Comparison of ENCODE assay signal across 8 cellular contexts in the genomic region with DNA sequence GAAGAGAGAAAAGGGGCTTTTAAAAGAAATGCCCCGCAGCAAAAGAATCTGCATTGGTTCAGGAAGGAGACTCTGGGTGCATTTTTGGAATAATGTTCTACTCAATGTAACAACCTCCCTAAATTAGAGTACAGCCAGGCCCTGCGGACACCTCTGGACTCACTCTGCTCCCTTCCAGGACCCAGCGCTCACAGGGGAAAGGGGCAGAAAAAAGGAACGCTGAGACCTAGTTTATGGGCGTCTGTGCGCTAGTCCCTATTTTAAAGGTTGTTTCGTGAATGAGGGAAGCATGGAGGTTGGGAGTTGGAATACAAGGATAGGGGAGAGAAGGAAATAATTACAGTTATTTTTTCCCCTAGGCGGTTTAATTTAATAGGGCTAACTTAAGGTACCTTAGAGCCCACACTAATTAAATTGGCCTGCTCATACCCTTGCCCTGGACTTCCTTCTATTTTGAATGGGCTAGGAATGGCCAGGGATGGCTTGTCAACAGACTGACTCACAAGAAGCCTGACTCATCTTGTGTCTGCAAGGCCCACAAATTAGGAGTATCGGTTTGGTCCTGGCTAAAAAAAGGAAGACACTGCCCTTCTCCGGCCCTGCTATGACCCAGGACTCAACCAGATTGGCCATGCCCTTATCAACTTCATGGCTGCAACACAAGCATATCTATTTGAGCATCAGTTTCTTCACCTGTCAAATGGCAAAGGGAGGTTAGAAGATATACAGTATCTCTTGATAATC. TPM values are rescaled to one million over a fixed set of nuclear protein-coding genes. Genes with fewer than 3 reads are reported as not detected.
DNase-seq lines count a peak whose midpoint lies in the region; ATAC-seq lines count a peak whose summit lies in the region.

No MANE protein-coding gene starts in this region.

- H3K4me3 Mint-ChIP-seq in activated CD4-positive, alpha-beta T cell treated with anti-CD3 and anti-CD28 coated beads, Interleukin-2, amount 10 ng/mL, durations not matched to agents 24 days and 14 days, result peak overlapping the region; percentile 93
- peak overlapping the region; percentile 88 to 99 (median 94) for H3K4me3 Mint-ChIP-seq in naive thymus-derived CD8-positive, alpha-beta T cell

- peaks cover 53% of the 10 kb centered on the region for H3K4me1 Mint-ChIP-seq in activated CD4-positive, alpha-beta T cell treated with anti-CD3 and anti-CD28 coated beads, Interleukin-2, amount 10 ng/mL, durations not matched to agents 24 days and 14 days
- H3K4me1 Mint-ChIP-seq in naive thymus-derived CD8-positive, alpha-beta T cell, result peaks cover 37 to 57% (median 51%) of the 10 kb centered on the region in 4 donors

- peak overlapping the region; percentile 89 for H3K27ac ChIP-seq in effector memory CD4-positive, alpha-beta T cell (ENCODE audit: insufficient read depth, low read length, poor library complexity, severe bottlenecking)

- no peaks in the 10 kb centered on the region for H3K36me3 ChIP-seq in effector memory CD4-positive, alpha-beta T cell (ENCODE audit: control insufficient read depth, insufficient read depth, low read length)

- no peaks in the 10 kb centered on the region for H3K9me3 Mint-ChIP-seq in activated CD4-positive, alpha-beta T cell treated with anti-CD3 and anti-CD28 coated beads, Interleukin-2, amount 10 ng/mL, durations not matched to agents 24 days and 14 days
- H3K9me3 Mint-ChIP-seq in naive thymus-derived CD8-positive, alpha-beta T cell, result no peaks in the 10 kb centered on the region

- no peak for ATAC-seq in naive thymus-derived CD8-positive, alpha-beta T cell
- no peak for ATAC-seq in GM18511 (IDR thresholded peaks at IDR 0.05; ENCODE audit: unreplicated experiment)

- peaks cover 43% of the 10 kb centered on the region for H3K4me1 ChIP-seq in effector memory CD4-positive, alpha-beta T cell (ENCODE audit: control insufficient read depth, insufficient read depth, low read length, poor library complexity, severe bottlenecking)

- H3K27ac Mint-ChIP-seq in activated CD4-positive, alpha-beta T cell treated with anti-CD3 and anti-CD28 coated beads, Interleukin-2, amount 10 ng/mL, durations not matched to agents 24 days and 14 days, result peak overlapping the region; percentile 96
- H3K27ac Mint-ChIP-seq in naive thymus-derived CD8-positive, alpha-beta T cell, result peak overlapping the region; percentile 88 to 97 (median 93)

- peak; percentile 67 for DNase-seq in activated CD4-positive, alpha-beta T cell treated with anti-CD3 and anti-CD28 coated beads, Interleukin-2, amount 10 ng/mL, durations not matched to agents 24 days and 14 days
- DNase-seq in activated CD4-positive, alpha-beta T cell treated with anti-CD3 and anti-CD28 coated beads, Interleukin-2, amount 50 U/mL, for 4 hours, result no peak
- peak; percentile 27 for DNase-seq in RPMI8226
- no peak for DNase-seq in effector memory CD4-positive, alpha-beta T cell
- no peak for DNase-seq in naive thymus-derived CD8-positive, alpha-beta T cell
- DNase-seq in stimulated activated CD4-positive, alpha-beta T cell treated with anti-CD3 and anti-CD28 coated beads, Interleukin-4, amount 100 ng/mL, for 24 hours, result no peak
- DNase-seq in stimulated activated naive CD4-positive, alpha-beta T cell treated with Interleukin-2 at 50 U/mL for 16 hours (lab: John Stamatoyannopoulos, UW), result no peak

- no peak overlapping the region for H3K4me3 ChIP-seq in effector memory CD4-positive, alpha-beta T cell (ENCODE audit: insufficient read depth, low read depth, low read length, poor library complexity, severe bottlenecking)

- peaks cover 15% of the 10 kb centered on the region for H3K36me3 Mint-ChIP-seq in activated CD4-positive, alpha-beta T cell treated with anti-CD3 and anti-CD28 coated beads, Interleukin-2, amount 10 ng/mL, durations not matched to agents 24 days and 14 days (ENCODE audit: low read depth)
- peaks cover 0 to 6% (median 0%) of the 10 kb centered on the region in 3 donors for H3K36me3 Mint-ChIP-seq in naive thymus-derived CD8-positive, alpha-beta T cell

- POLR2A ChIA-PET in naive thymus-derived CD8-positive, alpha-beta T cell (lab: Charles Lee), result interaction anchor here (0.6 to 2.3 kb wide), 12 partner anchors 50 to 355 kb away, joined by 3 to 110 read pairs (median 4); a partner anchor contains a TSS

- H3K9me3 ChIP-seq in effector memory CD4-positive, alpha-beta T cell (ENCODE audit: control insufficient read depth, low read length), result no peaks in the 10 kb centered on the region

- H3K27me3 ChIP-seq in effector memory CD4-positive, alpha-beta T cell (replicated peaks; ENCODE audit: control insufficient read depth, insufficient read depth, low read length, poor library complexity, severe bottlenecking), result no peaks in the 10 kb centered on the region

- no peaks in the 10 kb centered on the region for H3K27me3 Mint-ChIP-seq in activated CD4-positive, alpha-beta T cell treated with anti-CD3 and anti-CD28 coated beads, Interleukin-2, amount 10 ng/mL, durations not matched to agents 24 days and 14 days
- H3K27me3 Mint-ChIP-seq in naive thymus-derived CD8-positive, alpha-beta T cell, result no peaks in the 10 kb centered on the region

- intact Hi-C loops in activated CD4-positive, alpha-beta T cell treated with anti-CD3 and anti-CD28 coated beads, Interleukin-2, amount 10 ng/mL, durations not matched to agents 24 days and 14 days (cut with micrococcal nuclease), result loop anchor here (1.0 to 10.0 kb wide), 11 partner anchors 9 to 993 kb away; a partner anchor contains a TSS

RNA-seq across cellular contexts. Expression of a gene that starts 1.9 kb away (rescaled TPM):
- 84.1 and 87.9 TPM in 2 replicates for total RNA-seq in activated CD4-positive, alpha-beta T cell treated with anti-CD3 and anti-CD28 coated beads, Interleukin-2, amount 10 ng/mL, durations not matched to agents 24 days and 14 days
- total RNA-seq in naive thymus-derived CD8-positive, alpha-beta T cell, result 10 to 100 TPM; 88.7 to 93.8 TPM
- 10 to 100 TPM; 16.1 to 19.8 (median 16.7) TPM for polyA plus RNA-seq in naive thymus-derived CD8-positive, alpha-beta T cell

Comparison
In these comparisons a context has a peak if more than half of its experiments do, and no peak if none do; other contexts are left out.
1. DNase-seq: peak in activated CD4-positive, alpha-beta T cell treated with anti-CD3 and anti-CD28 coated beads, Interleukin-2, amount 10 ng/mL, durations not matched to agents 24 days and 14 days (single experiment) and RPMI8226 (single experiment); none in activated CD4-positive, alpha-beta T cell treated with anti-CD3 and anti-CD28 coated beads, Interleukin-2, amount 50 U/mL, for 4 hours (0 of 2), effector memory CD4-positive, alpha-beta T cell (0 of 3), naive thymus-derived CD8-positive, alpha-beta T cell (0 of 10), stimulated activated CD4-positive, alpha-beta T cell treated with anti-CD3 and anti-CD28 coated beads, Interleukin-4, amount 100 ng/mL, for 24 hours (single experiment) and stimulated activated naive CD4-positive, alpha-beta T cell treated with Interleukin-2 at 50 U/mL for 16 hours (single experiment).